In genomic region chr17:17647521-17648178, GRCh38 we compare ENCODE assay signal across 20 cellular contexts. TPM values are rescaled to one million over a fixed set of nuclear protein-coding genes. Genes with fewer than 3 reads are reported as not detected.
DNase-seq lines count a peak whose midpoint lies in the region; ATAC-seq, FAIRE-seq and TF ChIP-seq lines count a peak whose summit lies in the region.
"Had no signal": no experiment of that assay in that cellular context is flagged by ENCODE, and none has a peak within 500 bp of the region (broad histone marks: within the 10 kb centered on the region; RNA-seq: fewer than 3 reads in every experiment).

No MANE protein-coding gene starts in this region.

- H3K9ac ChIP-seq in mesenchymal stem cell (ENCODE audit: low read length): no peak overlapping the region

- WGBS in A549 (ENCODE audit: missing lambda C conversion rate): 76% methylated on average over 14 of the region's 14 CpGs
- WGBS in mesenchymal stem cell: 90% methylated on average over 13 of the region's 14 CpGs

- no peak overlapping the region for H4K8ac ChIP-seq in mesenchymal stem cell (ENCODE audit: low read length)

- H3K18ac ChIP-seq in mesenchymal stem cell (ENCODE audit: low read depth in 1 of 2, low read length in 2 of 2): no peak overlapping the region

- ATAC-seq in A549: peak; percentile 44 to 62; a peak in 4 of 6 replicates
- no peak for ATAC-seq in T-helper 17 cell
- ATAC-seq in GM18520 (IDR thresholded peaks at IDR 0.05; ENCODE audit: unreplicated experiment): no peak
- ATAC-seq: CD8-positive, alpha-beta T cell had no signal

- peaks cover 16% of the 10 kb centered on the region; the same call in 2 of the 3 replicates for H3K4me1 ChIP-seq in A549
- H3K4me1 ChIP-seq in mesenchymal stem cell (ENCODE audit: control insufficient read depth, insufficient read depth, low read depth, low read length): peaks cover 10% of the 10 kb centered on the region

- peak overlapping the region; percentile 29 for H2AK5ac ChIP-seq in mesenchymal stem cell (ENCODE audit: low read length, severe bottlenecking)

- H3K4me1 Mint-ChIP-seq in T-helper 17 cell: no peaks in the 10 kb centered on the region
- H3K4me1 Mint-ChIP-seq: CD14-positive monocyte, H9 had no signal

- no peak for TF ChIP-seq POLR2A in A549 (IDR thresholded peaks at IDR 0.05; ENCODE audit: low read length)

- H2BK12ac ChIP-seq in mesenchymal stem cell (ENCODE audit: low read length in 2 of 2): no peak overlapping the region

- no peaks in the 10 kb centered on the region for H3K79me1 ChIP-seq in mesenchymal stem cell (replicated peaks; ENCODE audit: low read length, poor library complexity, severe bottlenecking)

- peak overlapping the region in 1 of 2 experiments; percentile 15; a peak in 1 of 6 replicates for H3K27ac ChIP-seq in A549
- H3K27ac ChIP-seq in mesenchymal stem cell (ENCODE audit: low read length, poor library complexity, severe bottlenecking): no peak overlapping the region

- no peak overlapping the region for H2BK5ac ChIP-seq in mesenchymal stem cell (ENCODE audit: low read depth, low read length, poor library complexity, severe bottlenecking)

- H3K36me3 Mint-ChIP-seq in T-helper 17 cell (ENCODE audit: low read depth): no peaks in the 10 kb centered on the region
- H3K36me3 Mint-ChIP-seq: CD14-positive monocyte; CD8-positive, alpha-beta T cell had no signal

- peaks cover 9% of the 10 kb centered on the region for H3K27me3 Mint-ChIP-seq in T-helper 17 cell

- peaks cover 29% of the 10 kb centered on the region for H3K9me3 ChIP-seq in A549
- H3K9me3 ChIP-seq in T-helper 17 cell (ENCODE audit: control insufficient read depth, low read length, poor library complexity, severe bottlenecking): no peaks in the 10 kb centered on the region
- peaks cover 8% of the 10 kb centered on the region for H3K9me3 ChIP-seq in mesenchymal stem cell (ENCODE audit: control insufficient read depth, low read length)

- H4K91ac ChIP-seq in mesenchymal stem cell (ENCODE audit: low read length): no peak overlapping the region

- no peaks in the 10 kb centered on the region for H3K36me3 ChIP-seq in mesenchymal stem cell (ENCODE audit: control insufficient read depth in 1 of 2, insufficient read depth in 2 of 2, low read depth in 1 of 2, low read length in 2 of 2)

- H3K4me3 Mint-ChIP-seq in T-helper 17 cell: no peak overlapping the region
- H3K4me3 Mint-ChIP-seq: CD14-positive monocyte; CD8-positive, alpha-beta T cell; H9 had no signal

- peaks cover 0 to 6% of the 10 kb centered on the region in 2 experiments for H3K27me3 ChIP-seq in mesenchymal stem cell (ENCODE audit: control insufficient read depth in 1 of 2, insufficient read depth in 1 of 2, low read length in 2 of 2)

- POLR2A ChIA-PET in A549 (lab: Yijun Ruan, JAX): no interaction called here

- H3K23ac ChIP-seq in mesenchymal stem cell (ENCODE audit: low read length in 2 of 2): no peak overlapping the region

- H2AFZ ChIP-seq in mesenchymal stem cell (ENCODE audit: low read depth, low read length): no peak overlapping the region

- CTCF ChIA-PET in A549 (lab: Yijun Ruan, JAX): interaction anchor here (0.6 to 2.4 kb wide), 7 partner anchors 10 to 1012 kb away, joined by 3 to 15 read pairs (median 3); no protein-coding TSS in a partner anchor

- no peak overlapping the region for H3K4ac ChIP-seq in mesenchymal stem cell (ENCODE audit: low read depth in 1 of 2, low read length in 2 of 2)

- FAIRE-seq in A549 (lab: Jason Lieb, UNC): peak; percentile 56
- FAIRE-seq: G401.6, GM12891, GM19239, HTR-8/SVneo had no signal

- H3K14ac ChIP-seq in mesenchymal stem cell (ENCODE audit: low read length in 2 of 2): no peak overlapping the region

- DNase-seq in A549 (ENCODE audit: low read depth in 1 of 2, low spot score in 1 of 2) (no peak), T-helper 17 cell (no peak), kidney glomerular epithelial cell (lab: John Stamatoyannopoulos, UW) (peak; percentile 9), mesenchymal stem cell (no peak), globus pallidus (ENCODE audit: low spot score) (no peak), AG08395 (ENCODE audit: low spot score) (no peak), DMS79 (lab: John Stamatoyannopoulos, UW) (no peak)
- DNase-seq: 8988T; CD8-positive, alpha-beta T cell; COR-L47; DMS79 treated with DMSO at 0.1 percent for 48 hours; EL; GOT3; H9 had no signal

- peak overlapping the region; percentile 44 for H3K27ac Mint-ChIP-seq in T-helper 17 cell
- H3K27ac Mint-ChIP-seq: CD14-positive monocyte; CD8-positive, alpha-beta T cell; H9 had no signal

- TF ChIP-seq RAD21 in A549 (conservative IDR thresholded peaks at IDR 0.05 in 1 of 2, IDR thresholded peaks at IDR 0.05 in 1 of 2): no peak

- no peak for TF ChIP-seq EP300 in A549 (IDR thresholded peaks at IDR 0.05)

- H2BK15ac ChIP-seq in mesenchymal stem cell (ENCODE audit: low read depth, poor library complexity, severe bottlenecking): no peak overlapping the region

- H3K4me3 ChIP-seq in A549: no peak overlapping the region
- H3K4me3 ChIP-seq in mesenchymal stem cell (ENCODE audit: insufficient read depth in 1 of 2, low read depth in 1 of 2, low read length in 2 of 2): no peak overlapping the region

- no peak overlapping the region for H2BK120ac ChIP-seq in mesenchymal stem cell (ENCODE audit: low read depth, low read length)

- no peak for TF ChIP-seq CTCF in A549 (IDR thresholded peaks at IDR 0.05)

- H3K4me2 ChIP-seq in A549: peak overlapping the region; percentile 23; the same call in 1 of the 3 replicates
- peak overlapping the region; percentile 33 for H3K4me2 ChIP-seq in mesenchymal stem cell (ENCODE audit: low read length, poor library complexity, severe bottlenecking)

TF ChIP-seq in A549, 52 proteins besides CTCF, POLR2A, EP300 and RAD21:
- TF ChIP-seq MAX (IDR thresholded peaks at IDR 0.05) (no peak), KDM5A (IDR thresholded peaks at IDR 0.05) (no peak), ZFP36 (IDR thresholded peaks at IDR 0.05; ENCODE audit: borderline replicate concordance, partially characterized antibody) (no peak), RARB (CRISPR knock-in tag; IDR thresholded peaks at IDR 0.05) (no peak), HOXA7 (CRISPR knock-in tag; IDR thresholded peaks at IDR 0.05) (no peak), CEBPB (IDR thresholded peaks at IDR 0.05) (no peak)

RNA-seq across cellular contexts. Expression of gene RAI1, which starts 33.6 kb away (rescaled TPM):
- polyA plus RNA-seq in A549 (2011; rRNA removed): 3.5 and 7.1 TPM in 2 replicates
- polyA plus RNA-seq in A549 (2012; cell fraction: cytosol; rRNA removed): 7.1 and 11.2 TPM in 2 replicates
- 27.6 and 28.1 TPM in 2 replicates for polyA plus RNA-seq in A549 (2012; cell fraction: nucleus; rRNA removed)
- polyA plus RNA-seq in A549 (2017; fragmentation: RNase III; extraction: RNeasy Plus Mini Kit Qiagen cat#74134 plus additional on column Dnase treatment): 18.9 to 23.8 TPM (median 23.3 TPM) in 3 replicates
- polyA minus RNA-seq in A549 (2011; rRNA and poly(A)+ RNA removed): 5.7 and 9.7 TPM in 2 replicates
- total RNA-seq in T-helper 17 cell: 10 to 100 TPM; 18.4 to 18.6 TPM
- polyA plus RNA-seq in mesenchymal stem cell (2013, experiment 1 of 2): 24.1 TPM
- 22.8 TPM for polyA plus RNA-seq in mesenchymal stem cell (2013, experiment 2 of 2)

RNA-seq across cellular contexts. Expression of gene PEMT, which starts 56.1 kb away (rescaled TPM):
- polyA plus RNA-seq in A549 (2011; rRNA removed) (47.8 and 62.4 TPM in 2 replicates), A549 (2017; fragmentation: RNase III; extraction: RNeasy Plus Mini Kit Qiagen cat#74134 plus additional on column Dnase treatment) (40.1 to 47.5 TPM (median 43.0 TPM) in 3 replicates)
- polyA plus RNA-seq in A549 (2012; cell fraction: cytosol; rRNA removed): 88.6 and 124 TPM in 2 replicates
- 78.3 and 88.5 TPM in 2 replicates for polyA plus RNA-seq in A549 (2012; cell fraction: nucleus; rRNA removed)
- polyA minus RNA-seq in A549 (2011; rRNA and poly(A)+ RNA removed): 34.0 and 49.1 TPM in 2 replicates
- 10 to 100 TPM; 13.8 to 14.8 TPM for total RNA-seq in T-helper 17 cell
- 19.1 TPM for polyA plus RNA-seq in mesenchymal stem cell (2013, experiment 1 of 2)
- 20.6 TPM for polyA plus RNA-seq in mesenchymal stem cell (2013, experiment 2 of 2)

Comparison
In these comparisons a context has a peak if more than half of its experiments do, and no peak if none do; other contexts are left out.
1. ATAC-seq: peak in A549 (2 of 2); none in T-helper 17 cell (single experiment) and GM18520 (single experiment).